8 cellular contexts compared by ENCODE assay signal in genomic region chr19:45097776-45098520, GRCh38. TPM values are rescaled to one million over a fixed set of nuclear protein-coding genes. Genes with fewer than 3 reads are reported as not detected.
DNase-seq lines count a peak whose midpoint lies in the region; ATAC-seq and TF ChIP-seq lines count a peak whose summit lies in the region.

No MANE protein-coding gene starts in this region.

- no peaks in the 10 kb centered on the region for H3K36me3 ChIP-seq in adrenal gland (replicated peaks in 1 of 2)
- no peaks in the 10 kb centered on the region for H3K36me3 ChIP-seq in left ventricle myocardium inferior
- H3K36me3 ChIP-seq in gastrocnemius medialis = no peaks in the 10 kb centered on the region

- TF ChIP-seq CTCF in adrenal gland (IDR thresholded peaks at IDR 0.05) (no peak), left ventricle myocardium inferior (IDR thresholded peaks at IDR 0.05; ENCODE audit: borderline replicate concordance) (no peak), gastrocnemius medialis (IDR thresholded peaks at IDR 0.05 in 4 of 5, conservative IDR thresholded peaks at IDR 0.05 in 1 of 5) (no peak)

- peak overlapping the region; percentile 82 to 99 (median 97) for H3K27ac ChIP-seq in adrenal gland
- H3K27ac ChIP-seq in left ventricle myocardium inferior (replicated peaks) = peak overlapping the region; percentile 65
- H3K27ac ChIP-seq in gastrocnemius medialis = peak overlapping the region; percentile 83 to 91 (median 86)

- H3K9me3 Mint-ChIP-seq in activated naive CD4-positive, alpha-beta T cell treated with anti-CD3 and anti-CD28 coated beads, Interleukin-2, amount 50 U/mL, for 72 hours = no peaks in the 10 kb centered on the region

- 26 to 45% (median 39%) methylated on average over 7 to 16 of the region's 16 CpGs for WGBS in adrenal gland, 4 donors

- H3K4me3 ChIP-seq in adrenal gland = peak overlapping the region in 1 of 4 donors; percentile 40
- H3K4me3 ChIP-seq in left ventricle myocardium inferior = no peak overlapping the region
- H3K4me3 ChIP-seq in gastrocnemius medialis = peak overlapping the region in 2 of 4 donors; percentile 7 to 10

- TF ChIP-seq POLR2A in adrenal gland (IDR thresholded peaks at IDR 0.05) (peak in 1 of 2 donors; percentile 94), gastrocnemius medialis (IDR thresholded peaks at IDR 0.05) (peak; percentile 69 to 79)

- no peak for DNase-seq in activated naive CD4-positive, alpha-beta T cell treated with anti-CD3 and anti-CD28 coated beads, Interleukin-2, amount 50 U/mL, for 72 hours (ENCODE audit: low spot score in 2 of 2)
- DNase-seq in activated naive CD4-positive, alpha-beta T cell (lab: John Stamatoyannopoulos, UW) = no peak
- DNase-seq in adrenal gland (peak; percentile 90 to 98 (median 96)), left ventricle myocardium inferior (peak; percentile 29), gastrocnemius medialis (peak; percentile 90 to 92), RPMI8226 (no peak)
- DNase-seq in activated T-cell treated with anti-CD3 and anti-CD28 coated beads, Interleukin-2, amount 50 U/mL, for 48 hours = no peak

- intact Hi-C loops in adrenal gland (cut with DNase I) (no loop called here), left ventricle myocardium inferior (cut with micrococcal nuclease) (no loop called here), gastrocnemius medialis (cut with DNase I; ENCODE audit: low total_unique reads) (loop anchor here (10.0 kb wide), 1 partner anchor 227 kb away; the partner anchor contains the start of gene CKM)

- peak overlapping the region; percentile 60 to 92 for H3K27ac Mint-ChIP-seq in activated naive CD4-positive, alpha-beta T cell treated with anti-CD3 and anti-CD28 coated beads, Interleukin-2, amount 50 U/mL, for 72 hours

- H3K4me1 ChIP-seq in adrenal gland (replicated peaks in 1 of 2) = peaks cover 80 to 95% of the 10 kb centered on the region in 2 donors
- H3K4me1 ChIP-seq in left ventricle myocardium inferior = peaks cover 95% of the 10 kb centered on the region
- peaks cover 77 to 93% of the 10 kb centered on the region in 2 donors for H3K4me1 ChIP-seq in gastrocnemius medialis

- H3K27me3 ChIP-seq in adrenal gland = no peaks in the 10 kb centered on the region
- no peaks in the 10 kb centered on the region for H3K27me3 ChIP-seq in left ventricle myocardium inferior (ENCODE audit: low read depth)
- no peaks in the 10 kb centered on the region for H3K27me3 ChIP-seq in gastrocnemius medialis

- peaks cover 8% of the 10 kb centered on the region in 2 donors for H3K36me3 Mint-ChIP-seq in activated naive CD4-positive, alpha-beta T cell treated with anti-CD3 and anti-CD28 coated beads, Interleukin-2, amount 50 U/mL, for 72 hours

- peak in 1 of 2 donors; percentile 35 for ATAC-seq in activated naive CD4-positive, alpha-beta T cell treated with anti-CD3 and anti-CD28 coated beads, Interleukin-2, amount 50 U/mL, for 72 hours
- ATAC-seq in gastrocnemius medialis = peak; percentile 88 to 90
- no peak for ATAC-seq in HG02798 (IDR thresholded peaks at IDR 0.05; ENCODE audit: poor library complexity, unreplicated experiment)

- in situ Hi-C loops in gastrocnemius medialis (cut with MboI; ENCODE audit: low sequenced_read_pairs in 4 of 4) = no loop called here

- no peaks in the 10 kb centered on the region for H3K9me3 ChIP-seq in adrenal gland (replicated peaks in 1 of 3)
- H3K9me3 ChIP-seq in left ventricle myocardium inferior (replicated peaks) = no peaks in the 10 kb centered on the region
- H3K9me3 ChIP-seq in gastrocnemius medialis = no peaks in the 10 kb centered on the region

RNA-seq across cellular contexts. Expression of gene PPP1R37, which starts 5.0 kb away (rescaled TPM):
- total RNA-seq in activated naive CD4-positive, alpha-beta T cell treated with anti-CD3 and anti-CD28 coated beads, Interleukin-2, amount 50 U/mL, for 72 hours = 10 to 100 TPM; 12.4 to 18.3 TPM
- total RNA-seq in adrenal gland (10 to 100 TPM; 39.6 to 86.7 (median 55.7) TPM), left ventricle myocardium inferior (15.9 TPM), gastrocnemius medialis (10 to 100 TPM; 30.5 to 51.1 (median 39.7) TPM)
- 100 to 1,000 TPM in 1 of 3 donors, 10 to 100 TPM in 2; 16.4 to 244 (median 45.4) TPM for polyA plus RNA-seq in adrenal gland

RNA-seq across cellular contexts. Expression of gene GEMIN7, which starts 18.9 kb away (rescaled TPM):
- 10 to 100 TPM in 1 of 2 donors, 1 to 10 TPM in 1; 8.3 to 54.3 TPM for total RNA-seq in activated naive CD4-positive, alpha-beta T cell treated with anti-CD3 and anti-CD28 coated beads, Interleukin-2, amount 50 U/mL, for 72 hours
- total RNA-seq in adrenal gland = 10 to 100 TPM in 6 of 8 donors, 1 to 10 TPM in 2; 4.0 to 22.0 (median 14.5) TPM
- 10 to 100 TPM; 11.3 to 29.0 (median 23.9) TPM for polyA plus RNA-seq in adrenal gland
- 15.9 TPM for total RNA-seq in left ventricle myocardium inferior
- total RNA-seq in gastrocnemius medialis = 10 to 100 TPM; 18.6 to 33.4 (median 27.9) TPM

RNA-seq across cellular contexts. Expression of gene ZNF296, which starts 21.7 kb away (rescaled TPM):
- 1 to 10 TPM; 2.3 to 6.7 TPM for total RNA-seq in activated naive CD4-positive, alpha-beta T cell treated with anti-CD3 and anti-CD28 coated beads, Interleukin-2, amount 50 U/mL, for 72 hours
- total RNA-seq in adrenal gland = 1 to 10 TPM in 2 of 8 donors, under 1 TPM in 5, not detected in 1; 0.55 to 1.3 (median 0.70) TPM
- 10 to 100 TPM in 1 of 3 donors, 1 to 10 TPM in 1, not detected in 1; 2.5 to 13.2 TPM for polyA plus RNA-seq in adrenal gland
- not detected for total RNA-seq in left ventricle myocardium inferior
- not detected for total RNA-seq in gastrocnemius medialis

RNA-seq across cellular contexts. Expression of gene CLASRP, which starts 59.1 kb away (rescaled TPM):
- 100 to 1,000 TPM; 115 to 133 TPM for total RNA-seq in activated naive CD4-positive, alpha-beta T cell treated with anti-CD3 and anti-CD28 coated beads, Interleukin-2, amount 50 U/mL, for 72 hours
- total RNA-seq in adrenal gland = 100 to 1,000 TPM in 1 of 8 donors, 10 to 100 TPM in 7; 22.6 to 137 (median 64.7) TPM
- polyA plus RNA-seq in adrenal gland = 100 to 1,000 TPM in 2 of 3 donors, 10 to 100 TPM in 1; 39.8 to 730 (median 246) TPM
- 31.3 TPM for total RNA-seq in left ventricle myocardium inferior
- 100 to 1,000 TPM in 2 of 4 donors, 10 to 100 TPM in 2; 28.8 to 121 (median 91.5) TPM for total RNA-seq in gastrocnemius medialis

Comparison
In these comparisons a context has a peak if more than half of its experiments do, and no peak if none do; other contexts are left out.
1. DNase-seq: peak in adrenal gland (7 of 7), left ventricle myocardium inferior (single experiment) and gastrocnemius medialis (2 of 2); none in activated naive CD4-positive, alpha-beta T cell treated with anti-CD3 and anti-CD28 coated beads, Interleukin-2, amount 50 U/mL, for 72 hours (0 of 2), activated naive CD4-positive, alpha-beta T cell (0 of 4), activated T-cell treated with anti-CD3 and anti-CD28 coated beads, Interleukin-2, amount 50 U/mL, for 48 hours (0 of 2) and RPMI8226 (single experiment).
2. Peak in every context shown above with its lines, with median percentiles within 50 percentile points of each other: H3K27ac ChIP-seq.